1 cellular context compared by ENCODE assay signal in the genomic region with DNA sequence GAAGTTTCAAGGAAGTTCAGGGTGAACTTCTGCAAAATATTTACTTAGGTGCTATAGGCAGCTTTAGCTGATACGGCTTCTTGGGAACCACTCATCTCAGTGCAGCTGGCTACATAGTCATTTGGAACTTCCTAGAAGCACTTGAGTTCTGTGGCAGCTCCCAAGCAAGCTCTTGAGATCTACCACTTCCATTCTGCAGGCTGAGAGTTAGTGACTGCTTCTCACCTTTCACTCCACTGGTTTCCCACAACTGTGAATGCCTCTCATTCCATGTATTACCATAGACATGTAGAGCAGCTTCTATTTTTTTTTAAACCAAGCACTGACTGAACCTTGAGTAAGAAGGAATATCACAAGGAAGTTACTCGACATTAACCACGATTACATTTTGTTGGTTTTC.
A peak's percentile ranks its signal among the peaks of the same experiment; 100 is the strongest.
TF ChIP-seq lines count a peak whose summit lies in the region.

No MANE protein-coding gene starts in this region.

TF ChIP-seq in GM23338, 12 proteins besides CTCF, POLR2A, EP300 and RAD21:
- TF ChIP-seq, protein P1, sequence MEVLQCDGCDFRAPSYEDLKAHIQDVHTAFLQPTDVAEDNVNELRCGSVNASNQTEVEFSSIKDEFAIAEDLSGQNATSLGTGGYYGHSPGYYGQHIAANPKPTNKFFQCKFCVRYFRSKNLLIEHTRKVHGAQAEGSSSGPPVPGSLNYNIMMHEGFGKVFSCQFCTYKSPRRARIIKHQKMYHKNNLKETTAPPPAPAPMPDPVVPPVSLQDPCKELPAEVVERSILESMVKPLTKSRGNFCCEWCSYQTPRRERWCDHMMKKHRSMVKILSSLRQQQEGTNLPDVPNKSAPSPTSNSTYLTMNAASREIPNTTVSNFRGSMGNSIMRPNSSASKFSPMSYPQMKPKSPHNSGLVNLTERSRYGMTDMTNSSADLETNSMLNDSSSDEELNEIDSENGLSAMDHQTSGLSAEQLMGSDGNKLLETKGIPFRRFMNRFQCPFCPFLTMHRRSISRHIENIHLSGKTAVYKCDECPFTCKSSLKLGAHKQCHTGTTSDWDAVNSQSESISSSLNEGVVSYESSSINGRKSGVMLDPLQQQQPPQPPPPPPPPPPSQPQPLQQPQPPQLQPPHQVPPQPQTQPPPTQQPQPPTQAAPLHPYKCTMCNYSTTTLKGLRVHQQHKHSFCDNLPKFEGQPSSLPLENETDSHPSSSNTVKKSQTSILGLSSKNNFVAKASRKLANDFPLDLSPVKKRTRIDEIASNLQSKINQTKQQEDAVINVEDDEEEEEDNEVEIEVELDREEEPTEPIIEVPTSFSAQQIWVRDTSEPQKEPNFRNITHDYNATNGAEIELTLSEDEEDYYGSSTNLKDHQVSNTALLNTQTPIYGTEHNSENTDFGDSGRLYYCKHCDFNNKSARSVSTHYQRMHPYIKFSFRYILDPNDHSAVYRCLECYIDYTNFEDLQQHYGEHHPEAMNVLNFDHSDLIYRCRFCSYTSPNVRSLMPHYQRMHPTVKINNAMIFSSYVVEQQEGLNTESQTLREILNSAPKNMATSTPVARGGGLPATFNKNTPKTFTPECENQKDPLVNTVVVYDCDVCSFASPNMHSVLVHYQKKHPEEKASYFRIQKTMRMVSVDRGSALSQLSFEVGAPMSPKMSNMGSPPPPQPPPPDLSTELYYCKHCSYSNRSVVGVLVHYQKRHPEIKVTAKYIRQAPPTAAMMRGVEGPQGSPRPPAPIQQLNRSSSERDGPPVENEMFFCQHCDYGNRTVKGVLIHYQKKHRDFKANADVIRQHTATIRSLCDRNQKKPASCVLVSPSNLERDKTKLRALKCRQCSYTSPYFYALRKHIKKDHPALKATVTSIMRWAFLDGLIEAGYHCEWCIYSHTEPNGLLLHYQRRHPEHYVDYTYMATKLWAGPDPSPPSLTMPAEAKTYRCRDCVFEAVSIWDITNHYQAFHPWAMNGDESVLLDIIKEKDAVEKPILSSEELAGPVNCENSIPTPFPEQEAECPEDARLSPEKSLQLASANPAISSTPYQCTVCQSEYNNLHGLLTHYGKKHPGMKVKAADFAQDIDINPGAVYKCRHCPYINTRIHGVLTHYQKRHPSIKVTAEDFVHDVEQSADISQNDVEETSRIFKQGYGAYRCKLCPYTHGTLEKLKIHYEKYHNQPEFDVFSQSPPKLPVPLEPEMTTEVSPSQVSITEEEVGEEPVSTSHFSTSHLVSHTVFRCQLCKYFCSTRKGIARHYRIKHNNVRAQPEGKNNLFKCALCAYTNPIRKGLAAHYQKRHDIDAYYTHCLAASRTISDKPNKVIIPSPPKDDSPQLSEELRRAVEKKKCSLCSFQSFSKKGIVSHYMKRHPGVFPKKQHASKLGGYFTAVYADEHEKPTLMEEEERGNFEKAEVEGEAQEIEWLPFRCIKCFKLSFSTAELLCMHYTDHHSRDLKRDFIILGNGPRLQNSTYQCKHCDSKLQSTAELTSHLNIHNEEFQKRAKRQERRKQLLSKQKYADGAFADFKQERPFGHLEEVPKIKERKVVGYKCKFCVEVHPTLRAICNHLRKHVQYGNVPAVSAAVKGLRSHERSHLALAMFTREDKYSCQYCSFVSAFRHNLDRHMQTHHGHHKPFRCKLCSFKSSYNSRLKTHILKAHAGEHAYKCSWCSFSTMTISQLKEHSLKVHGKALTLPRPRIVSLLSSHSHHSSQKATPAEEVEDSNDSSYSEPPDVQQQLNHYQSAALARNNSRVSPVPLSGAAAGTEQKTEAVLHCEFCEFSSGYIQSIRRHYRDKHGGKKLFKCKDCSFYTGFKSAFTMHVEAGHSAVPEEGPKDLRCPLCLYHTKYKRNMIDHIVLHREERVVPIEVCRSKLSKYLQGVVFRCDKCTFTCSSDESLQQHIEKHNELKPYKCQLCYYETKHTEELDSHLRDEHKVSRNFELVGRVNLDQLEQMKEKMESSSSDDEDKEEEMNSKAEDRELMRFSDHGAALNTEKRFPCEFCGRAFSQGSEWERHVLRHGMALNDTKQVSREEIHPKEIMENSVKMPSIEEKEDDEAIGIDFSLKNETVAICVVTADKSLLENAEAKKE (CRISPR knock-in tag; IDR thresholded peaks at IDR 0.05) = peak; percentile 12; the same call in 1 of the 2 replicates
- TF ChIP-seq, protein P2, sequence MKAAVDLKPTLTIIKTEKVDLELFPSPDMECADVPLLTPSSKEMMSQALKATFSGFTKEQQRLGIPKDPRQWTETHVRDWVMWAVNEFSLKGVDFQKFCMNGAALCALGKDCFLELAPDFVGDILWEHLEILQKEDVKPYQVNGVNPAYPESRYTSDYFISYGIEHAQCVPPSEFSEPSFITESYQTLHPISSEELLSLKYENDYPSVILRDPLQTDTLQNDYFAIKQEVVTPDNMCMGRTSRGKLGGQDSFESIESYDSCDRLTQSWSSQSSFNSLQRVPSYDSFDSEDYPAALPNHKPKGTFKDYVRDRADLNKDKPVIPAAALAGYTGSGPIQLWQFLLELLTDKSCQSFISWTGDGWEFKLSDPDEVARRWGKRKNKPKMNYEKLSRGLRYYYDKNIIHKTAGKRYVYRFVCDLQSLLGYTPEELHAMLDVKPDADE (IDR thresholded peaks at IDR 0.05) = no peak
- TF ChIP-seq ZNF114 (CRISPR knock-in tag; IDR thresholded peaks at IDR 0.05) = no peak
- TF ChIP-seq EZH2 (IDR thresholded peaks at IDR 0.05; ENCODE audit: low read depth, unreplicated experiment) = no peak
TF ChIP-seq in GM23338: peak in this region for 1.
